6 cellular contexts compared by ENCODE assay signal in genomic region chr17:8161289-8162231, GRCh38. TPM values are rescaled to one million over a fixed set of nuclear protein-coding genes. Genes with fewer than 3 reads are reported as not detected.
DNase-seq lines count a peak whose midpoint lies in the region; ATAC-seq and TF ChIP-seq lines count a peak whose summit lies in the region.

No MANE protein-coding gene starts in this region.

- H3K4me1 Mint-ChIP-seq in nephron = peaks cover 47% of the 10 kb centered on the region

- no peaks in the 10 kb centered on the region for H3K27me3 ChIP-seq in H7 (ENCODE audit: control insufficient read depth, insufficient read depth, low read length)
- H3K27me3 ChIP-seq in body of pancreas = no peaks in the 10 kb centered on the region

- H3K36me3 Mint-ChIP-seq in nephron (ENCODE audit: low read depth) = peaks cover 21% of the 10 kb centered on the region

- peaks cover 56% of the 10 kb centered on the region for H3K4me1 ChIP-seq in body of pancreas

- H3K36me3 ChIP-seq in H7 (replicated peaks; ENCODE audit: control insufficient read depth, insufficient read depth, low read length) (peaks cover 10% of the 10 kb centered on the region), body of pancreas (replicated peaks in 1 of 2; ENCODE audit: insufficient read depth in 1 of 2, low read depth in 2 of 2) (no peaks in the 10 kb centered on the region)

- peak overlapping the region; percentile 56 to 84 (median 80) for H3K27ac Mint-ChIP-seq in nephron

- WGBS in body of pancreas, 2 donors = 32 to 36% methylated on average over 15 to 19 of the region's 19 CpGs

- H3K27me3 Mint-ChIP-seq in nephron (ENCODE audit: low read depth) = no peaks in the 10 kb centered on the region

- peak overlapping the region; percentile 90 to 99 (median 99) for H3K27ac ChIP-seq in body of pancreas

- no peak for TF ChIP-seq POLR2A in body of pancreas (IDR thresholded peaks at IDR 0.05)

- no peaks in the 10 kb centered on the region for H3K9me3 Mint-ChIP-seq in nephron

- peak overlapping the region; percentile 82 to 87 (median 85) for H3K4me3 Mint-ChIP-seq in nephron

- TF ChIP-seq CTCF in body of pancreas (IDR thresholded peaks at IDR 0.05) = no peak
- no peak for TF ChIP-seq CTCF in nephron (IDR thresholded peaks at IDR 0.05; ENCODE audit: unreplicated experiment in 3 of 3)

- H3K4me3 ChIP-seq in H7 (ENCODE audit: insufficient read depth, low read depth, low read length) (peak overlapping the region; percentile 85), body of pancreas (peak overlapping the region; percentile 72 to 85)

- intact Hi-C loops in body of pancreas (cut with DNase I) (no loop called here), posterior vena cava (cut with DNase I) (no loop called here)

- DNase-seq in H7 = no peak
- no peak for DNase-seq in body of pancreas
- DNase-seq in posterior vena cava (ENCODE audit: low spot score) = no peak
- no peak for DNase-seq in activated CD8-positive, alpha-beta memory T cell treated with anti-CD3 and anti-CD28 coated beads, Interleukin-2, amount 50 U/mL, for 48 hours

- H3K9me3 ChIP-seq in body of pancreas = no peaks in the 10 kb centered on the region

- ATAC-seq in body of pancreas (no peak), HG03457 (IDR thresholded peaks at IDR 0.05; ENCODE audit: unreplicated experiment) (no peak)

RNA-seq across cellular contexts. Expression of gene VAMP2, which starts 1.2 kb away (rescaled TPM):
- total RNA-seq in H7 (2014; rRNA removed; shearing (Covaris generic)) = 7.3 and 10.5 TPM in 2 replicates
- 10 to 100 TPM; 16.3 to 26.4 TPM for total RNA-seq in body of pancreas
- 10 to 100 TPM; 66.7 to 80.1 TPM for total RNA-seq in posterior vena cava

RNA-seq across cellular contexts. Expression of gene PER1, which starts 9.4 kb away (rescaled TPM):
- 19.2 and 32.4 TPM in 2 replicates for total RNA-seq in H7 (2014; rRNA removed; shearing (Covaris generic))
- total RNA-seq in body of pancreas (10 to 100 TPM; 27.5 to 78.8 TPM), posterior vena cava (100 to 1,000 TPM; 203 to 206 TPM)

RNA-seq across cellular contexts. Expression of gene TMEM107, which starts 14.6 kb away (rescaled TPM):
- 27.7 and 40.7 TPM in 2 replicates for total RNA-seq in H7 (2014; rRNA removed; shearing (Covaris generic))
- total RNA-seq in body of pancreas (10 to 100 TPM in 1 of 2 donors, 1 to 10 TPM in 1; 7.6 to 12.7 TPM), posterior vena cava (10 to 100 TPM; 12.9 to 16.4 TPM)

RNA-seq across cellular contexts. Expression of gene BORCS6, which starts 28.4 kb away (rescaled TPM):
- total RNA-seq in H7 (2014; rRNA removed; shearing (Covaris generic)) = 9.9 and 10.7 TPM in 2 replicates
- total RNA-seq in body of pancreas (10 to 100 TPM; 11.9 to 16.2 TPM), posterior vena cava (1 to 10 TPM; 4.5 to 5.6 TPM)

RNA-seq across cellular contexts. Expression of gene HES7, which starts 37.7 kb away (rescaled TPM):
- 1.3 and 2.1 TPM in 2 replicates for total RNA-seq in H7 (2014; rRNA removed; shearing (Covaris generic))
- total RNA-seq in body of pancreas = not detected
- total RNA-seq in posterior vena cava = under 1 TPM in 1 of 2 donors, not detected in 1; 0.67 TPM
